In the genomic region with DNA sequence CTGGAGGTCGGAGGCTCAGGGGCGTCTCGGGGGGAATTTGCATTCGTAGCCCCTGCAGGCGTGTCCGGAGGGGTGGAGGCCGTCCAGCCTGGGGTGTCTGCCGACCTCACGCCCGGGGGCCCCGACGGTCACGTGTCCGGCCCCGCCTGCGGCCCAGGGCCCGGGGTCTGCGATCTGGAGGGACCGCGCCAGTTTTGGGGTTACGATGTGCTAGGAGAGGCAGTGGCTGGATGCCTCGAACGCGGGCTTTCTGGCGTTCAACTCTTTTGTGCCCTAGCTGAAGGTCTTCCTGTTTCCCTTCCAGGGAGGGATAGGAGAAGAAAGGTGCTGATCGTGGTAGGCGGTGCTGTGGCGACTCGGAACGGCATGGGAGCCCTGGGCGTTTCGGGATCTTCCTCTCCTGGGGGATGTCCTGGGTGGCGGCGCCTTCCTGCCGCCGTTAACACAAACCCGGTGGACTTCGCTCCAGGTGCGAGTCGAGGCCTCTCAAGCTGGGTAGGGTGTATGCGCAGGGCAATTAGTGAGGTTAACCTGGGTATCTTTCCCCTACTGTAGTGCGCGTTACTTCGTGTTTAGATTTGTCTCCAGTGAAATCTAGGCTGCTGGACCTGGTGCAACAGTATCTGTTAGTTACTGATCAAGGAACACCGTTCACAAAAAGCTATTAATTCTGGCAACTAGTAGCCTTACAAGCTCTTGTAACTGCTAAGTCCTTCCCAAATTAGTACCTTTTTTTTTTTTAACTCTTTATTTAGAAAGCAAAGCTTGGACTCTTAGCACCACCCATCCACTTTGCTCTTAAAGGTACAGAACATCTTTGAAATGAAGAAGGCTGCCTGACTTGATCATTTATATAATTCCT, we compare ENCODE assay signal across 8 cellular contexts. TPM values are rescaled to one million over a fixed set of nuclear protein-coding genes. Genes with fewer than 3 reads are reported as not detected.
DNase-seq lines count a peak whose midpoint lies in the region; ATAC-seq and TF ChIP-seq lines count a peak whose summit lies in the region.

No MANE protein-coding gene starts in this region.

- ATAC-seq in HG03439 (IDR thresholded peaks at IDR 0.05; ENCODE audit: unreplicated experiment) (peak; percentile 4), SK-N-SH treated with all-trans-retinoic acid at 6 μM for 48 hours (peak; percentile 53), HG02678 (IDR thresholded peaks at IDR 0.05; ENCODE audit: unreplicated experiment) (no peak)

- intact Hi-C loops in MCF 10A (cut with micrococcal nuclease): loop anchor here (10.0 kb wide), 2 partner anchors 101 to 251 kb away; a partner anchor contains a TSS

- no peak for TF ChIP-seq CTCF in MCF 10A (IDR thresholded peaks at IDR 0.05; ENCODE audit: unreplicated experiment)

- no peaks in the 10 kb centered on the region for H3K27me3 Mint-ChIP-seq in MCF 10A (ENCODE audit: insufficient read depth, unreplicated experiment)

- peaks cover 33% of the 10 kb centered on the region for H3K4me1 Mint-ChIP-seq in MCF 10A (ENCODE audit: insufficient read depth, unreplicated experiment)

- peaks cover 18% of the 10 kb centered on the region for H3K36me3 Mint-ChIP-seq in MCF 10A (ENCODE audit: insufficient read depth, unreplicated experiment)

- H3K27ac Mint-ChIP-seq in MCF 10A (ENCODE audit: low read depth, unreplicated experiment): peak overlapping the region; percentile 64

- no TSS peak for BruUV-seq in MCF 10A (replicated peaks; lab: Mats Ljungman, UMichigan)

- POLR2A ChIA-PET in MCF 10A (lab: Yijun Ruan, JAX): interaction anchor here (0.7 to 4.9 kb wide), 12 partner anchors 11 to 1331 kb away, joined by 3 to 77 read pairs (median 6); a partner anchor contains a TSS

- no peaks in the 10 kb centered on the region for H3K9me3 Mint-ChIP-seq in MCF 10A (ENCODE audit: unreplicated experiment)

- peak overlapping the region; percentile 77 for H3K4me3 Mint-ChIP-seq in MCF 10A (ENCODE audit: unreplicated experiment)

- CTCF ChIA-PET in MCF 10A (lab: Yijun Ruan, JAX): interaction anchor here (0.8 to 1.8 kb wide), 4 partner anchors 14 to 104 kb away, joined by 4 to 6 read pairs (median 4); no protein-coding TSS in a partner anchor

- DNase-seq in ELF-1 (ENCODE audit: low read depth, low spot score) (peak; percentile 64), MCF 10A (ENCODE audit: unreplicated experiment) (peak; percentile 46), kidney tubule cell (ENCODE audit: low spot score) (peak; percentile 56), inferior parietal cortex (ENCODE audit: extremely low spot score) (no peak)
- DNase-seq in stimulated activated CD4-positive, alpha-beta T cell treated with anti-CD3 and anti-CD28 coated beads, Interleukin-4, amount 100 ng/mL, for 1 hour: peak; percentile 22

TF ChIP-seq in SK-N-SH treated with all-trans-retinoic acid at 6 μM for 48 hours, 23 proteins besides CTCF, POLR2A, EP300 and RAD21:
- TF ChIP-seq, protein P1, sequence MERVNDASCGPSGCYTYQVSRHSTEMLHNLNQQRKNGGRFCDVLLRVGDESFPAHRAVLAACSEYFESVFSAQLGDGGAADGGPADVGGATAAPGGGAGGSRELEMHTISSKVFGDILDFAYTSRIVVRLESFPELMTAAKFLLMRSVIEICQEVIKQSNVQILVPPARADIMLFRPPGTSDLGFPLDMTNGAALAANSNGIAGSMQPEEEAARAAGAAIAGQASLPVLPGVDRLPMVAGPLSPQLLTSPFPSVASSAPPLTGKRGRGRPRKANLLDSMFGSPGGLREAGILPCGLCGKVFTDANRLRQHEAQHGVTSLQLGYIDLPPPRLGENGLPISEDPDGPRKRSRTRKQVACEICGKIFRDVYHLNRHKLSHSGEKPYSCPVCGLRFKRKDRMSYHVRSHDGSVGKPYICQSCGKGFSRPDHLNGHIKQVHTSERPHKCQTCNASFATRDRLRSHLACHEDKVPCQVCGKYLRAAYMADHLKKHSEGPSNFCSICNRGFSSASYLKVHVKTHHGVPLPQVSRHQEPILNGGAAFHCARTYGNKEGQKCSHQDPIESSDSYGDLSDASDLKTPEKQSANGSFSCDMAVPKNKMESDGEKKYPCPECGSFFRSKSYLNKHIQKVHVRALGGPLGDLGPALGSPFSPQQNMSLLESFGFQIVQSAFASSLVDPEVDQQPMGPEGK (CRISPR knock-in tag; IDR thresholded peaks at IDR 0.05; ENCODE audit: borderline replicate concordance): peak; percentile 37; the same call in 1 of the 2 replicates
- TF ChIP-seq CSDC2 (CRISPR knock-in tag; IDR thresholded peaks at IDR 0.05): no peak
- TF ChIP-seq ZFP3 (CRISPR knock-in tag; IDR thresholded peaks at IDR 0.05): no peak

RNA-seq across cellular contexts. Expression of a gene that starts 1.3 kb away (rescaled TPM):
- total RNA-seq in MCF 10A (2022): 19.6 and 32.4 TPM in 2 replicates
